Comparison of ENCODE assay signal across 28 cellular contexts in genomic region chr14:58633831-58634230, GRCh38. TPM values are rescaled to one million over a fixed set of nuclear protein-coding genes. Genes with fewer than 3 reads are reported as not detected.
DNase-seq lines count a peak whose midpoint lies in the region; ATAC-seq and TF ChIP-seq lines count a peak whose summit lies in the region.
"Had no signal": no experiment of that assay in that cellular context is flagged by ENCODE, and none has a peak within 500 bp of the region (broad histone marks: within the 10 kb centered on the region; RNA-seq: fewer than 3 reads in every experiment).

No MANE protein-coding gene starts in this region.

- no peak for TF ChIP-seq POLR2A in suprapubic skin (IDR thresholded peaks at IDR 0.05)

- no peak overlapping the region for H2BK5ac ChIP-seq in mesenchymal stem cell (ENCODE audit: low read depth, low read length, poor library complexity, severe bottlenecking)

- H3K9me3 ChIP-seq in cardiac muscle cell (ENCODE audit: low read depth), result no peaks in the 10 kb centered on the region
- H3K9me3 ChIP-seq in mesenchymal stem cell (ENCODE audit: control insufficient read depth, low read length), result no peaks in the 10 kb centered on the region
- no peaks in the 10 kb centered on the region for H3K9me3 ChIP-seq in suprapubic skin
- H3K9me3 ChIP-seq: pancreas, right lobe of liver had no signal

- 12% methylated on average over 3 of the region's 3 CpGs for WGBS in mesenchymal stem cell
- 70% methylated on average over 3 of the region's 3 CpGs for whole genome bisulfite sequencing in suprapubic skin

- no peak overlapping the region for H4K91ac ChIP-seq in mesenchymal stem cell (ENCODE audit: low read length)

- no peak for DNase-seq in cardiac muscle cell (ENCODE audit: low read depth in 1 of 2, low spot score in 1 of 2)
- DNase-seq in cardiac septum (ENCODE audit: low spot score), result no peak
- peak; percentile 29 for DNase-seq in astrocyte of the spinal cord (ENCODE audit: low read depth, low spot score)
- peak; percentile 43 for DNase-seq in mesenchymal stem cell
- DNase-seq in stimulated activated CD4-positive, alpha-beta T cell treated with anti-CD3 and anti-CD28 coated beads, Interleukin-4, amount 100 ng/mL, for 4 hours, result no peak
- no peak for DNase-seq in activated T-cell treated with anti-CD3 and anti-CD28 coated beads for 4 hours
- no peak for DNase-seq in suprapubic skin (ENCODE audit: low spot score in 2 of 2)
- DNase-seq: 8988T; activated CD8-positive, alpha-beta T cell treated with anti-CD3 and anti-CD28 coated beads for 36 hours; activated effector memory CD4-positive, alpha-beta T cell treated with Interleukin-2 at 50 U/mL for 16 hours; activated naive CD8-positive, alpha-beta T cell treated with anti-CD3 and anti-CD28 coated beads for 36 hours; AML-193; CD8-positive, alpha-beta memory T cell; DMS 273 treated with DMSO at 0.1 percent for 48 hours; HCEC 1CT; KBM-7; NCI-H1105 treated with DMSO at 0.1 percent for 48 hours; NCI-H2107; NCI-H446 treated with DMSO at 0.1 percent for 48 hours; pancreas; PC-9; right lobe of liver; stimulated activated naive CD4-positive, alpha-beta T cell had no signal

- no peak overlapping the region for H2BK12ac ChIP-seq in mesenchymal stem cell (ENCODE audit: low read length in 2 of 2)

- no peak overlapping the region for H2BK120ac ChIP-seq in mesenchymal stem cell (ENCODE audit: low read depth, low read length)

- H3K4me3 ChIP-seq in cardiac muscle cell (no peak overlapping the region), astrocyte of the spinal cord (ENCODE audit: low read depth, low read length) (no peak overlapping the region), mesenchymal stem cell (ENCODE audit: insufficient read depth in 1 of 2, low read depth in 1 of 2, low read length in 2 of 2) (no peak overlapping the region), suprapubic skin (no peak overlapping the region)
- H3K4me3 ChIP-seq: lung, pancreas, PC-9, right lobe of liver had no signal

- H3K4me2 ChIP-seq in mesenchymal stem cell (ENCODE audit: low read length, poor library complexity, severe bottlenecking), result no peak overlapping the region
- H3K4me2 ChIP-seq: PC-9 had no signal

- no peaks in the 10 kb centered on the region for H3K79me1 ChIP-seq in mesenchymal stem cell (replicated peaks; ENCODE audit: low read length, poor library complexity, severe bottlenecking)

- no peak overlapping the region for H2BK15ac ChIP-seq in mesenchymal stem cell (ENCODE audit: low read depth, poor library complexity, severe bottlenecking)

- H3K4me1 ChIP-seq in cardiac muscle cell (ENCODE audit: low read depth) (peaks cover 52% of the 10 kb centered on the region), mesenchymal stem cell (ENCODE audit: control insufficient read depth, insufficient read depth, low read depth, low read length) (peaks cover 1% of the 10 kb centered on the region), suprapubic skin (peaks cover 16% of the 10 kb centered on the region)

- ATAC-seq in HG03520 (IDR thresholded peaks at IDR 0.05; ENCODE audit: unreplicated experiment), result no peak
- ATAC-seq: activated CD8-positive, alpha-beta T cell treated with anti-CD3 and anti-CD28 coated beads for 36 hours; pancreas; right lobe of liver; Right ventricle myocardium inferior had no signal

- in situ Hi-C loops in astrocyte of the spinal cord (cut with HindIII; ENCODE audit: low sequenced_read_pairs), result no loop called here

- TF ChIP-seq CTCF in cardiac muscle cell (IDR thresholded peaks at IDR 0.05; ENCODE audit: low read depth, low read length), result no peak
- no peak for TF ChIP-seq CTCF in astrocyte of the spinal cord (IDR thresholded peaks at IDR 0.05; ENCODE audit: low read depth, low read length)
- no peak for TF ChIP-seq CTCF in suprapubic skin (IDR thresholded peaks at IDR 0.05)

- no peak overlapping the region for H3K14ac ChIP-seq in mesenchymal stem cell (ENCODE audit: low read length in 2 of 2)

- no peak for TF ChIP-seq EP300 in suprapubic skin (IDR thresholded peaks at IDR 0.05)

- H3K4ac ChIP-seq in mesenchymal stem cell (ENCODE audit: low read depth in 1 of 2, low read length in 2 of 2), result no peak overlapping the region

- no peak overlapping the region for H3K18ac ChIP-seq in mesenchymal stem cell (ENCODE audit: low read depth in 1 of 2, low read length in 2 of 2)

- no peak overlapping the region for H2AFZ ChIP-seq in mesenchymal stem cell (ENCODE audit: low read depth, low read length)
- H2AFZ ChIP-seq: PC-9 had no signal

- no peak overlapping the region for H2AK5ac ChIP-seq in mesenchymal stem cell (ENCODE audit: low read length, severe bottlenecking)

- no peak overlapping the region for H3K23ac ChIP-seq in mesenchymal stem cell (ENCODE audit: low read length in 2 of 2)

- intact Hi-C loops in cardiac septum (cut with DNase I), result no loop called here

- H3K36me3 ChIP-seq in cardiac muscle cell (no peaks in the 10 kb centered on the region), mesenchymal stem cell (ENCODE audit: control insufficient read depth in 1 of 2, insufficient read depth in 2 of 2, low read depth in 1 of 2, low read length in 2 of 2) (no peaks in the 10 kb centered on the region), suprapubic skin (no peaks in the 10 kb centered on the region)
- H3K36me3 ChIP-seq: pancreas, right lobe of liver had no signal

- H3K27me3 ChIP-seq in cardiac muscle cell (no peaks in the 10 kb centered on the region), mesenchymal stem cell (ENCODE audit: control insufficient read depth in 1 of 2, insufficient read depth in 1 of 2, low read length in 2 of 2) (peaks cover 18 to 49% of the 10 kb centered on the region in 2 experiments), suprapubic skin (peaks cover 7% of the 10 kb centered on the region)
- H3K27me3 ChIP-seq: right lobe of liver had no signal

- no peak overlapping the region for H4K8ac ChIP-seq in mesenchymal stem cell (ENCODE audit: low read length)

- H3K27ac ChIP-seq in cardiac muscle cell, result peak overlapping the region; percentile 98
- no peak overlapping the region for H3K27ac ChIP-seq in mesenchymal stem cell (ENCODE audit: low read length, poor library complexity, severe bottlenecking)
- H3K27ac ChIP-seq in suprapubic skin, result no peak overlapping the region
- H3K27ac ChIP-seq: epithelial cell of prostate, pancreas, PC-9, right lobe of liver had no signal

- H3K9ac ChIP-seq in mesenchymal stem cell (ENCODE audit: low read length), result no peak overlapping the region

RNA-seq across cellular contexts. Expression of gene DACT1, which starts 3.9 kb away (rescaled TPM):
- 259 and 324 TPM in 2 replicates for total RNA-seq in cardiac muscle cell
- 197 and 291 TPM in 2 replicates for polyA plus RNA-seq in cardiac muscle cell
- 3.2 TPM for total RNA-seq in cardiac septum
- 16.8 TPM for polyA plus RNA-seq in mesenchymal stem cell (2013, experiment 1 of 2)
- polyA plus RNA-seq in mesenchymal stem cell (2013, experiment 2 of 2), result 16.8 TPM
- total RNA-seq in suprapubic skin, result 1 to 10 TPM; 1.8 to 5.1 (median 3.3) TPM
- total RNA-seq: MCF 10A, PC-9 had no signal

Comparison
In these comparisons a context has a peak if more than half of its experiments do, and no peak if none do; other contexts are left out.
1. RNA of gene DACT1, which starts 3.9 kb away (total RNA-seq): 259 to 324 TPM in cardiac muscle cell; 1.8 to 5.1 TPM in suprapubic skin and 3.2 TPM in cardiac septum (single experiment); every median in the first group is over 10 times any median in the second.
2. DNase-seq: peak in astrocyte of the spinal cord (single experiment) and mesenchymal stem cell (single experiment); none in cardiac muscle cell (0 of 2), cardiac septum (single experiment), stimulated activated CD4-positive, alpha-beta T cell treated with anti-CD3 and anti-CD28 coated beads, Interleukin-4, amount 100 ng/mL, for 4 hours (0 of 2), activated T-cell treated with anti-CD3 and anti-CD28 coated beads for 4 hours (single experiment) and suprapubic skin (0 of 2).